In genomic region chr9:84978761-84979160, GRCh38 we compare ENCODE assay signal across 15 cellular contexts.
DNase-seq lines count a peak whose midpoint lies in the region; FAIRE-seq and TF ChIP-seq lines count a peak whose summit lies in the region.
"Had no signal": no experiment of that assay in that cellular context is flagged by ENCODE, and none has a peak within 500 bp of the region (broad histone marks: within the 10 kb centered on the region; RNA-seq: fewer than 3 reads in every experiment).

No MANE protein-coding gene starts in this region.

- no peaks in the 10 kb centered on the region for H4K20me1 ChIP-seq in neural progenitor cell (ENCODE audit: low read depth)
- H4K20me1 ChIP-seq: BLaER1 treated with 17β-estradiol and CSF1 and Interleukin-3, amounts not matched to agents 10 nM and 100 nM had no signal

- peaks cover 4% of the 10 kb centered on the region for H3K27me3 Mint-ChIP-seq in neural progenitor cell (ENCODE audit: insufficient read depth, low read depth)

- FAIRE-seq in bronchial epithelial cell (lab: Jason Lieb, UNC) = peak; percentile 32

- no peak for TF ChIP-seq POLR2A in prostate gland (IDR thresholded peaks at IDR 0.05)

- H3K79me2 ChIP-seq in neural progenitor cell (ENCODE audit: low read depth) = no peaks in the 10 kb centered on the region

- DNase-seq in NCI-H345 (lab: John Stamatoyannopoulos, UW) (peak; percentile 8), NCI-H345 treated with DMSO at 0.1 percent for 48 hours (lab: John Stamatoyannopoulos, UW; ENCODE audit: unreplicated experiment) (no peak), bronchial epithelial cell (ENCODE audit: low read depth) (peak; percentile 46), fibroblast of gingiva (ENCODE audit: low read depth) (peak; percentile 29), NCI-H510A treated with DMSO at 0.1 percent for 48 hours (lab: John Stamatoyannopoulos, UW) (no peak), prostate gland (ENCODE audit: low spot score) (no peak), neural progenitor cell (ENCODE audit: low spot score) (no peak)
- DNase-seq: CD4-positive, CD25-positive, alpha-beta regulatory T cell; DMS53; GF-D8; H7 had no signal

- no peaks in the 10 kb centered on the region for H3K9me3 ChIP-seq in prostate gland
- H3K9me3 ChIP-seq in neural progenitor cell (ENCODE audit: low read depth) = no peaks in the 10 kb centered on the region

- no peaks in the 10 kb centered on the region for H3K4me1 ChIP-seq in prostate gland (replicated peaks)
- no peaks in the 10 kb centered on the region for H3K4me1 ChIP-seq in neural progenitor cell

- H3K9ac ChIP-seq in neural progenitor cell = no peak overlapping the region
- H3K9ac ChIP-seq: BLaER1 treated with 17β-estradiol and CSF1 and Interleukin-3, amounts not matched to agents 10 nM and 100 nM had no signal

- H3K36me3 ChIP-seq in bronchial epithelial cell (ENCODE audit: control insufficient read depth, insufficient read depth, low read length) = no peaks in the 10 kb centered on the region
- no peaks in the 10 kb centered on the region for H3K36me3 ChIP-seq in prostate gland
- no peaks in the 10 kb centered on the region for H3K36me3 ChIP-seq in neural progenitor cell
- H3K36me3 ChIP-seq: BLaER1 treated with 17β-estradiol and CSF1 and Interleukin-3, amounts not matched to agents 10 nM and 100 nM had no signal

- intact Hi-C loops in prostate gland (cut with DNase I) = no loop called here

- no peaks in the 10 kb centered on the region for H3F3A ChIP-seq in neural progenitor cell (ENCODE audit: low read depth)

- no peak overlapping the region for H3K4me2 ChIP-seq in neural progenitor cell

- H3K27ac ChIP-seq in temporal lobe (ENCODE audit: low read depth, low read length) (peak overlapping the region; percentile 8), prostate gland (no peak overlapping the region), neural progenitor cell (no peak overlapping the region)
- H3K27ac ChIP-seq: 22Rv1; BLaER1 treated with 17β-estradiol and CSF1 and Interleukin-3, amounts not matched to agents 10 nM and 100 nM; HL-60 had no signal

- no peaks in the 10 kb centered on the region for H3K27me3 ChIP-seq in bronchial epithelial cell (ENCODE audit: control insufficient read depth, insufficient read depth, low read length)
- H3K27me3 ChIP-seq in prostate gland (replicated peaks; ENCODE audit: insufficient read depth) = no peaks in the 10 kb centered on the region
- no peaks in the 10 kb centered on the region for H3K27me3 ChIP-seq in neural progenitor cell
- H3K27me3 ChIP-seq: BLaER1 treated with 17β-estradiol and CSF1 and Interleukin-3, amounts not matched to agents 10 nM and 100 nM had no signal

- no peak overlapping the region for H3K27ac Mint-ChIP-seq in neural progenitor cell
- H3K27ac Mint-ChIP-seq: CD4-positive, CD25-positive, alpha-beta regulatory T cell had no signal

- no peak overlapping the region for H3K4me3 ChIP-seq in bronchial epithelial cell (ENCODE audit: low read depth, low read length)
- H3K4me3 ChIP-seq in prostate gland = no peak overlapping the region
- H3K4me3 ChIP-seq in neural progenitor cell = no peak overlapping the region
- H3K4me3 ChIP-seq: BLaER1 treated with 17β-estradiol and CSF1 and Interleukin-3, amounts not matched to agents 10 nM and 100 nM had no signal

- no peak overlapping the region for H2AFZ ChIP-seq in neural progenitor cell (replicated peaks)

- H3K4me1 Mint-ChIP-seq in neural progenitor cell = peaks cover 22% of the 10 kb centered on the region
- H3K4me1 Mint-ChIP-seq: CD4-positive, CD25-positive, alpha-beta regulatory T cell had no signal

- no peaks in the 10 kb centered on the region for H3K9me3 Mint-ChIP-seq in neural progenitor cell

- H3K4me3 Mint-ChIP-seq in neural progenitor cell = no peak overlapping the region
- H3K4me3 Mint-ChIP-seq: CD4-positive, CD25-positive, alpha-beta regulatory T cell had no signal

- no peak for TF ChIP-seq CTCF in bronchial epithelial cell (IDR thresholded peaks at IDR 0.05; ENCODE audit: insufficient read depth, low read length, severe bottlenecking)
- no peak for TF ChIP-seq CTCF in prostate gland (IDR thresholded peaks at IDR 0.05)
- no peak for TF ChIP-seq CTCF in neural progenitor cell (IDR thresholded peaks at IDR 0.05)

- no peaks in the 10 kb centered on the region for H3K36me3 Mint-ChIP-seq in neural progenitor cell
- H3K36me3 Mint-ChIP-seq: CD4-positive, CD25-positive, alpha-beta regulatory T cell had no signal

Comparison
In these comparisons a context has a peak if more than half of its experiments do, and no peak if none do; other contexts are left out.
1. DNase-seq: peak in NCI-H345 (single experiment), bronchial epithelial cell (single experiment) and fibroblast of gingiva (single experiment); none in NCI-H345 treated with DMSO at 0.1 percent for 48 hours (single experiment), NCI-H510A treated with DMSO at 0.1 percent for 48 hours (single experiment), prostate gland (single experiment) and neural progenitor cell (single experiment).